8 cellular contexts compared by ENCODE assay signal in the genomic region with DNA sequence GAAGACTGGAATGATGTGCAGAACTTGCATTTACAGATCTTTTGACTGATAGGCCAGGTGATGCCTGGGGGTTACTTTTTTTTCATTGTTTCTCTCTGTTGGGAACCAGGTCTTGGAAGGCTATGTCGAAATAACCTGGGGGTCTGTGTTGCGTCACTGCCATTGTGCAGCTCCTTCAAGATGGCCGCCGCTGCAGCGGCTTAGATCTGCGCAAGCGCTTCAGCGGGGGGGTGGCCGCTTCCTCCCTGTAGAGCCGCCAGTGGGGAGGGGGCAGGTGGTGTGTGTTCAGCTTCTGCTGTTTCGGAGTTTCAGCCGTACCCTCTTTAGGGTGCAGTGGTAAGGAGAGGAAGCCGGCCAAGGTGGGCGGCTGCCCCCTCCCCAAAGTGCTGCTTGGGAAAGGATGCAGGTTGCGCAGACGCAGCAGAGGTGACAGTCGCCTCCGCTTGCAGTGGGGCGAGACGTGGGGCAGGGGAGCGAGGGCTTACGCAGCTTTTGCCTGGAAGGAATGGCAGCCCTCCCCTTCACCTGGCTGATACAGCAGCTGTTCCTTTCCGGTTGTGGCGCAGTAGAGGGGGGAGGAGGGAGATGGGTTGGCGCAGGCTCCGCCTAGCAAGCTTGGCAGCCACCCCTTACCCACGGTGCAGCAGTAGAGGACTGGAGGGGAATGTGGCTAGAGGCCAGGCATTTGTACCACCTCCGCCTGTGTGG. TPM values are rescaled to one million over a fixed set of nuclear protein-coding genes. Genes with fewer than 3 reads are reported as not detected.
DNase-seq lines count a peak whose midpoint lies in the region; ATAC-seq, FAIRE-seq and TF ChIP-seq lines count a peak whose summit lies in the region.

No MANE protein-coding gene starts in this region.

- H3K36me3 ChIP-seq in bronchial epithelial cell (ENCODE audit: control insufficient read depth, insufficient read depth, low read length): no peaks in the 10 kb centered on the region
- peaks cover 0 to 19% (median 0%) of the 10 kb centered on the region in 6 donors for H3K36me3 ChIP-seq in spleen

- no peak for FAIRE-seq in bronchial epithelial cell (lab: Jason Lieb, UNC)

- peak overlapping the region; percentile 95 for H3K4me3 ChIP-seq in GM08714 (ENCODE audit: low read length)
- peak overlapping the region; percentile 86 for H3K4me3 ChIP-seq in WI38 (ENCODE audit: low read depth, low read length)
- peak overlapping the region; percentile 59 for H3K4me3 ChIP-seq in bronchial epithelial cell (ENCODE audit: low read depth, low read length)
- H3K4me3 ChIP-seq in spleen: peak overlapping the region; percentile 49 to 85 (median 56)

- peak overlapping the region; percentile 84 to 92 (median 86) for H3K27ac ChIP-seq in spleen

- TF ChIP-seq CTCF in WI38 (IDR thresholded peaks at IDR 0.05; ENCODE audit: low read depth, low read length) (no peak), bronchial epithelial cell (IDR thresholded peaks at IDR 0.05; ENCODE audit: insufficient read depth, low read length, severe bottlenecking) (no peak), spleen (IDR thresholded peaks at IDR 0.05 in 8 of 11, conservative IDR thresholded peaks at IDR 0.05 in 3 of 11) (no peak)

- intact Hi-C loops in spleen (cut with DNase I; ENCODE audit: low total_unique reads): no loop called here

- H3K27me3 ChIP-seq in bronchial epithelial cell (ENCODE audit: control insufficient read depth, insufficient read depth, low read length): no peaks in the 10 kb centered on the region
- peaks cover 0 to 11% (median 0%) of the 10 kb centered on the region in 7 donors for H3K27me3 ChIP-seq in spleen (replicated peaks in 1 of 7)

- H3K4me1 ChIP-seq in spleen: peaks cover 4 to 32% (median 12%) of the 10 kb centered on the region in 6 donors

- H3K9me3 ChIP-seq in spleen: peaks cover 0 to 65% (median 33%) of the 10 kb centered on the region in 8 donors

- peak; percentile 70 for ATAC-seq in HG02610 (IDR thresholded peaks at IDR 0.05; ENCODE audit: unreplicated experiment)

- no peak for TF ChIP-seq POLR2A in spleen (IDR thresholded peaks at IDR 0.05)

- DNase-seq in NCI-H1436 treated with DMSO at 0.1 percent for 48 hours (lab: John Stamatoyannopoulos, UW) (peak; percentile 28), bronchial epithelial cell (ENCODE audit: low read depth) (peak; percentile 62), inferior parietal cortex (ENCODE audit: extremely low spot score) (peak; percentile 72), spleen (peak; percentile 91), 8988T (no peak)

- WGBS in spleen, 5 donors: 39 to 70% (median 55%) methylated on average over 23 to 28 of the region's 28 CpGs

RNA-seq across cellular contexts. Expression of a gene that starts 1.5 kb away (rescaled TPM):
- total RNA-seq in bronchial epithelial cell (79.2 and 117 TPM in 2 replicates), spleen (100 to 1,000 TPM in 3 of 7 donors, 10 to 100 TPM in 4; 63.8 to 150 (median 90.7) TPM)
- 100 to 1,000 TPM in 2 of 3 donors, 10 to 100 TPM in 1; 93.3 to 128 (median 119) TPM for polyA plus RNA-seq in spleen

RNA-seq across cellular contexts. Expression of a gene that starts 1.5 kb away (rescaled TPM):
- total RNA-seq in bronchial epithelial cell (4.7 and 37.9 TPM in 2 replicates), spleen (10 to 100 TPM in 5 of 7 donors, 1 to 10 TPM in 2; 4.8 to 15.9 (median 13.9) TPM)
- 1 to 10 TPM; 2.2 to 7.7 (median 3.2) TPM for polyA plus RNA-seq in spleen
